In genomic region chr6:88165877-88166492, GRCh38 we compare ENCODE assay signal across 8 cellular contexts. TPM values are rescaled to one million over a fixed set of nuclear protein-coding genes. Genes with fewer than 3 reads are reported as not detected.
DNase-seq lines count a peak whose midpoint lies in the region; ATAC-seq and TF ChIP-seq lines count a peak whose summit lies in the region.

Gene CNR1 (minus strand): TSS chr6:88166347. CDS start chr6:88145274, 21,073 bp downstream.

- peak; percentile 8; the same call in 1 of the 2 replicates for TF ChIP-seq CTCF in MM.1S (IDR thresholded peaks at IDR 0.05; ENCODE audit: low read length)
- no peak for TF ChIP-seq CTCF in WERI-Rb-1 (IDR thresholded peaks at IDR 0.05; ENCODE audit: low read depth, low read length)
- no peak for TF ChIP-seq CTCF in fibroblast of the aortic adventitia (IDR thresholded peaks at IDR 0.05; ENCODE audit: insufficient read depth, low read length)

- H3K9ac ChIP-seq in GM23248 (no peak within 1 kb of the TSS), MM.1S (ENCODE audit: low read length) (peak within 1 kb of the TSS; percentile 40; the same call in 1 of the 2 replicates)

- H3K9me2 ChIP-seq in GM23248 (ENCODE audit: insufficient read depth) (no peaks in the 10 kb centered on the region), MM.1S (replicated peaks; ENCODE audit: insufficient read depth, low read length) (no peaks in the 10 kb centered on the region)

- H3K9me3 ChIP-seq in GM23248 (ENCODE audit: low read depth) (no peaks in the 10 kb centered on the region), MM.1S (replicated peaks; ENCODE audit: insufficient read depth, low read length) (no peaks in the 10 kb centered on the region), WERI-Rb-1 (ENCODE audit: severe bottlenecking) (no peaks in the 10 kb centered on the region), neuron (ENCODE audit: low read length) (peaks cover 3% of the 10 kb centered on the region)

- ATAC-seq in activated CD4-positive, alpha-beta T cell treated with anti-CD3 and anti-CD28 coated beads for 36 hours: peak; percentile 68

- CTCF ChIA-PET in activated CD4-positive, alpha-beta T cell treated with anti-CD3 and anti-CD28 coated beads for 36 hours (lab: Charles Lee): interaction anchor here (0.6 to 1.6 kb wide), 3 partner anchors 17 to 57 kb away, joined by 3 read pairs; no protein-coding TSS in a partner anchor

- H3K4me1 ChIP-seq in GM23248 (ENCODE audit: insufficient read depth) (no peaks in the 10 kb centered on the region), MM.1S (ENCODE audit: low read length) (0 out of 2 replicates have a peak, but pooled peaks cover 5% of the 10 kb centered on the region), neuron (ENCODE audit: insufficient read depth, low read length) (peaks cover 8% of the 10 kb centered on the region)

- H3K9me3 Mint-ChIP-seq in activated CD4-positive, alpha-beta T cell treated with anti-CD3 and anti-CD28 coated beads for 36 hours (ENCODE audit: low read depth): no peaks in the 10 kb centered on the region

- H3K4me3 Mint-ChIP-seq in activated CD4-positive, alpha-beta T cell treated with anti-CD3 and anti-CD28 coated beads for 36 hours: peak within 1 kb of the TSS; percentile 56

- H3K4me3 ChIP-seq in GM23248 (peak within 1 kb of the TSS; percentile 64), MM.1S (ENCODE audit: low read length) (peak within 1 kb of the TSS; percentile 68), WERI-Rb-1 (ENCODE audit: low read depth, low read length) (peak within 1 kb of the TSS; percentile 68), fibroblast of the aortic adventitia (ENCODE audit: low read depth, low read length) (peak within 1 kb of the TSS; percentile 47), neuron (ENCODE audit: low read length) (peak within 1 kb of the TSS; percentile 61)

- H4K20me1 ChIP-seq in GM23248 (ENCODE audit: insufficient read depth) (no peaks in the 10 kb centered on the region), MM.1S (ENCODE audit: insufficient read depth, low read length) (no peaks in the 10 kb centered on the region)

- H3K27ac Mint-ChIP-seq in activated CD4-positive, alpha-beta T cell treated with anti-CD3 and anti-CD28 coated beads for 36 hours: no peak within 1 kb of the TSS

- H3K27ac ChIP-seq in GM23248: no peak within 1 kb of the TSS
- no peak within 1 kb of the TSS for H3K27ac ChIP-seq in MM.1S (ENCODE audit: low read length)
- H3K27ac ChIP-seq in WERI-Rb-1: no peak within 1 kb of the TSS

- H3F3A ChIP-seq in GM23248 (ENCODE audit: insufficient read depth) (no peaks in the 10 kb centered on the region), MM.1S (ENCODE audit: insufficient read depth, low read length) (0 out of 2 replicates have a peak, but pooled peaks cover 4% of the 10 kb centered on the region)

- no peaks in the 10 kb centered on the region for H3K36me3 Mint-ChIP-seq in activated CD4-positive, alpha-beta T cell treated with anti-CD3 and anti-CD28 coated beads for 36 hours (ENCODE audit: low read depth)

- H3K4me2 ChIP-seq in GM23248 (ENCODE audit: unreplicated experiment) (peak within 1 kb of the TSS; percentile 80), MM.1S (ENCODE audit: low read depth, low read length) (peak within 1 kb of the TSS; percentile 82)

- 1 to 3% methylated on average over 26 to 57 of the region's 76 CpGs for WGBS in GM23248 (ENCODE audit: low coverage in 1 of 2, low lambda C conversion rate in 2 of 2, missing lambda C conversion rate in 2 of 2), 2 experiments

- intact Hi-C loops in activated CD4-positive, alpha-beta T cell treated with anti-CD3 and anti-CD28 coated beads for 36 hours (cut with DNase I, micrococcal nuclease): loop anchor here in 1 of 2 experiments (2.0 to 10.0 kb wide), 3 partner anchors 237 to 706 kb away; no protein-coding TSS in a partner anchor

- in situ Hi-C loops in GM23248 (cut with MboI): no loop called here

- peak; percentile 36 for DNase-seq in activated CD4-positive, alpha-beta T cell treated with anti-CD3 and anti-CD28 coated beads for 36 hours
- no peak for DNase-seq in activated CD4-positive, alpha-beta T cell treated with anti-CD3 and anti-CD28 coated beads, Interleukin-2, amount 50 U/mL, for 4 hours
- peak; percentile 61 for DNase-seq in GM23248
- DNase-seq in MM.1S: peak; percentile 53
- DNase-seq in WERI-Rb-1: peak; percentile 58
- no peak for DNase-seq in fibroblast of the aortic adventitia (ENCODE audit: low read depth)
- DNase-seq in foreskin melanocyte: no peak

- H2AFZ ChIP-seq in GM23248 (peak within 1 kb of the TSS; percentile 81), MM.1S (ENCODE audit: low read length) (peak within 1 kb of the TSS; percentile 94), neuron (ENCODE audit: low read depth, low read length) (peak within 1 kb of the TSS; percentile 96)

- no peaks in the 10 kb centered on the region for H3K36me3 ChIP-seq in GM23248 (ENCODE audit: low read depth)
- no peaks in the 10 kb centered on the region for H3K36me3 ChIP-seq in MM.1S (replicated peaks; ENCODE audit: insufficient read depth, low read length)
- no peaks in the 10 kb centered on the region for H3K36me3 ChIP-seq in WERI-Rb-1
- no peaks in the 10 kb centered on the region for H3K36me3 ChIP-seq in neuron (ENCODE audit: insufficient read depth, low read length)

- peaks cover 56% of the 10 kb centered on the region for H3K27me3 Mint-ChIP-seq in activated CD4-positive, alpha-beta T cell treated with anti-CD3 and anti-CD28 coated beads for 36 hours

- POLR2A ChIA-PET in activated CD4-positive, alpha-beta T cell treated with anti-CD3 and anti-CD28 coated beads for 36 hours (lab: Charles Lee): no interaction called here

- H3K79me2 ChIP-seq in GM23248 (ENCODE audit: insufficient read depth): no peaks in the 10 kb centered on the region
- no peaks in the 10 kb centered on the region for H3K79me2 ChIP-seq in MM.1S (ENCODE audit: low read length)

- peaks cover 82% of the 10 kb centered on the region for H3K27me3 ChIP-seq in GM23248 (replicated peaks; ENCODE audit: insufficient read depth)
- H3K27me3 ChIP-seq in MM.1S (replicated peaks; ENCODE audit: insufficient read depth, low read length): no peaks in the 10 kb centered on the region; the same call in 1 of the 2 replicates
- peaks cover 9% of the 10 kb centered on the region for H3K27me3 ChIP-seq in WERI-Rb-1 (ENCODE audit: insufficient read depth, low read depth, severe bottlenecking)
- peaks cover 53% of the 10 kb centered on the region for H3K27me3 ChIP-seq in neuron (ENCODE audit: insufficient read depth, low read length)

- H3K4me1 Mint-ChIP-seq in activated CD4-positive, alpha-beta T cell treated with anti-CD3 and anti-CD28 coated beads for 36 hours: peaks cover 11% of the 10 kb centered on the region

RNA-seq across cellular contexts. Expression of gene CNR1, which starts in this region (rescaled TPM):
- total RNA-seq in activated CD4-positive, alpha-beta T cell treated with anti-CD3 and anti-CD28 coated beads for 36 hours: not detected
- total RNA-seq in GM23248 (2014; rRNA removed; shearing (Covaris generic)): not detected in 2 replicates
- polyA plus RNA-seq in GM23248 (2016; fragmentation: Nextera tagmentation; extraction: Ambion mirVana): not detected in 2 replicates
- not detected in 2 replicates for total RNA-seq in fibroblast of the aortic adventitia (ENCODE audit: low replicate concordance)

Comparison
In these comparisons a context has a peak if more than half of its experiments do, and no peak if none do; other contexts are left out.
1. Peak in DNase-seq and ATAC-seq in activated CD4-positive, alpha-beta T cell treated with anti-CD3 and anti-CD28 coated beads for 36 hours; RNA of the gene not detected or under 1 TPM.
2. Peak in DNase-seq, H3K4me3 ChIP-seq and H3K4me2 ChIP-seq in GM23248; RNA of the gene not detected or under 1 TPM.
3. DNase-seq: peak in MM.1S (single experiment) and WERI-Rb-1 (single experiment); none in activated CD4-positive, alpha-beta T cell treated with anti-CD3 and anti-CD28 coated beads, Interleukin-2, amount 50 U/mL, for 4 hours (0 of 2), fibroblast of the aortic adventitia (single experiment) and foreskin melanocyte (single experiment).
4. Peak in every context shown above with its lines, with median percentiles within 50 percentile points of each other: H2AFZ ChIP-seq and H3K4me3 ChIP-seq.